ENCODE assay signal across 10 cellular contexts in the genomic region with DNA sequence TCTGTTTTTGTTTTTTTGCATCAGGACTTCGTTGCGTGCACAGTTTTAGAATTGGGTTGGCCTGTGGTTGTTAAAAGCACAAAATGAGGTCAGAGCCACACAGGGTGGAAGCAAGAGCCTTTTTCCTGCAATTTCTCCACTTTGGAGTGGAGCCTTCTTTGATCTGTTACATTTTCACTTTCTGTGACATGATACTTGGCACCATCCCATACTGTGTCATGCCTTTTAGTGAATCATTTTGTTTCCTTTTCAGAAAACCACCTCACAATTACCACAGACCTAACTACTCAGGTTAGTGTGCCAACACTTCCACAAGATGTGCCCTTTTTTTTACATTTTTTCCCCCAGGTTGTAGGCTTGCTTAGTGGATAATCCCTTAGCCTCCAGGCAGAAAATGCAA. TPM values are rescaled to one million over a fixed set of nuclear protein-coding genes. Genes with fewer than 3 reads are reported as not detected.
DNase-seq lines count a peak whose midpoint lies in the region; ATAC-seq and TF ChIP-seq lines count a peak whose summit lies in the region.
"Had no signal": no experiment of that assay in that cellular context is flagged by ENCODE, and none has a peak within 500 bp of the region (broad histone marks: within the 10 kb centered on the region; RNA-seq: fewer than 3 reads in every experiment).

No MANE protein-coding gene starts in this region.

- peaks cover 21% of the 10 kb centered on the region for H3K4me1 Mint-ChIP-seq in brain

- no peaks in the 10 kb centered on the region for H3K27me3 Mint-ChIP-seq in brain

- TF ChIP-seq CTCF in DND-41 (IDR thresholded peaks at IDR 0.05; ENCODE audit: borderline replicate concordance, extremely low read depth, low read length, poor library complexity, severe bottlenecking) (no peak), brain (conservative IDR thresholded peaks at IDR 0.05) (no peak), OCI-LY7 (conservative IDR thresholded peaks at IDR 0.05; ENCODE audit: low read length) (no peak)

- H3K27ac ChIP-seq in DND-41 (ENCODE audit: low read length) (no peak overlapping the region), OCI-LY7 (ENCODE audit: low read depth, low read length, poor library complexity, severe bottlenecking) (no peak overlapping the region)
- H3K27ac ChIP-seq: right atrium auricular region had no signal

- H3K4me2 ChIP-seq in DND-41 (ENCODE audit: insufficient read depth, low read length) (no peak overlapping the region), OCI-LY7 (ENCODE audit: low read length) (no peak overlapping the region)

- H3K27me3 ChIP-seq in DND-41 (ENCODE audit: insufficient read depth, low read length, poor library complexity): no peaks in the 10 kb centered on the region
- H3K27me3 ChIP-seq: right atrium auricular region had no signal

- CTCF ChIA-PET in OCI-LY7 (lab: Charles Lee; ENCODE audit: unreplicated experiment): no interaction called here

- no peaks in the 10 kb centered on the region for H3K36me3 ChIP-seq in DND-41 (ENCODE audit: insufficient read depth, low read length)
- no peaks in the 10 kb centered on the region for H3K36me3 ChIP-seq in OCI-LY7 (ENCODE audit: insufficient read depth, low read length)

- no peak overlapping the region for H2AFZ ChIP-seq in DND-41 (ENCODE audit: low read depth, low read length)
- H2AFZ ChIP-seq in OCI-LY7 (ENCODE audit: low read length): no peak overlapping the region

- H4K20me1 ChIP-seq in DND-41 (ENCODE audit: insufficient read depth, low read length): no peaks in the 10 kb centered on the region
- H4K20me1 ChIP-seq in OCI-LY7 (ENCODE audit: insufficient read depth, low read length): no peaks in the 10 kb centered on the region

- peaks cover 17% of the 10 kb centered on the region for H3K36me3 Mint-ChIP-seq in brain

- no TSS peak for BruUV-seq in OCI-LY7 (replicated peaks; lab: Mats Ljungman, UMichigan)

- intact Hi-C loops in OCI-LY7 (cut with micrococcal nuclease; ENCODE audit: unreplicated experiment): no loop called here

- POLR2A ChIA-PET in OCI-LY7 (lab: Charles Lee): no interaction called here

- H3K9me3 Mint-ChIP-seq in brain: peaks cover 0 to 11% (median 3%) of the 10 kb centered on the region in 5 experiments

- H3K9ac ChIP-seq in DND-41 (ENCODE audit: low read depth, low read length): no peak overlapping the region

- no peaks in the 10 kb centered on the region for H3K79me2 ChIP-seq in DND-41 (ENCODE audit: insufficient read depth, low read length)
- H3K79me2 ChIP-seq in OCI-LY7 (ENCODE audit: insufficient read depth, low read depth, low read length): no peaks in the 10 kb centered on the region

- no peak overlapping the region for H3K4me3 Mint-ChIP-seq in brain

- no peaks in the 10 kb centered on the region for H3K9me3 ChIP-seq in DND-41 (ENCODE audit: insufficient read depth, low read length, severe bottlenecking)
- H3K9me3 ChIP-seq in OCI-LY7 (ENCODE audit: low read length): no peaks in the 10 kb centered on the region
- H3K9me3 ChIP-seq: right atrium auricular region had no signal

- H3K27ac Mint-ChIP-seq in brain: peak overlapping the region in 3 of 5 experiments; percentile 48 to 86 (median 77)

- peak; percentile 24; the same call in 1 of the 3 replicates for ATAC-seq in DND-41 (ENCODE audit: insufficient read depth, low read depth)
- peak; percentile 23 for ATAC-seq in left lobe of liver
- no peak for ATAC-seq in GM21717 (IDR thresholded peaks at IDR 0.05; ENCODE audit: unreplicated experiment)
- no peak for ATAC-seq in HG03342 (IDR thresholded peaks at IDR 0.05; ENCODE audit: unreplicated experiment)

- H3K4me3 ChIP-seq in DND-41 (ENCODE audit: low read depth in 1 of 2, low read length in 2 of 2): no peak overlapping the region
- no peak overlapping the region for H3K4me3 ChIP-seq in OCI-LY7 (ENCODE audit: low read depth, low read length, poor library complexity, severe bottlenecking)
- H3K4me3 ChIP-seq: right atrium auricular region had no signal

- H3K9me2 ChIP-seq in OCI-LY7 (ENCODE audit: insufficient read depth, low read length): no peaks in the 10 kb centered on the region

- DNase-seq in DND-41 (no peak), LHCN-M2 (ENCODE audit: low read depth) (peak; percentile 61), left lobe of liver (ENCODE audit: low spot score) (no peak), OCI-LY7 (ENCODE audit: low spot score) (no peak), SW 1271 (lab: John Stamatoyannopoulos, UW) (no peak)
- DNase-seq: SHP77 treated with DMSO at 0.1 percent for 48 hours had no signal

- H3K4me1 ChIP-seq in DND-41 (ENCODE audit: insufficient read depth, low read length): no peaks in the 10 kb centered on the region
- H3K4me1 ChIP-seq in OCI-LY7 (ENCODE audit: insufficient read depth, low read length, poor library complexity, severe bottlenecking): no peaks in the 10 kb centered on the region

RNA-seq across cellular contexts. Expression of a gene that starts 32.5 kb away (rescaled TPM):
- 0.38 and 0.46 TPM in 2 replicates for total RNA-seq in LHCN-M2 (2014; rRNA removed)
- 0.23 TPM for polyA plus RNA-seq in LHCN-M2 (2012)
- polyA plus RNA-seq in brain (ENCODE audit: insufficient read depth, low read depth, low replicate concordance): 6.3 TPM
- total RNA-seq in left lobe of liver: 14.3 TPM
- total RNA-seq in OCI-LY7 (2014; rRNA removed; shearing (Covaris generic)): 0.08 TPM in 1 of 2 replicates, not detected in the other
- total RNA-seq in OCI-LY7 (2022): 0.22 and 0.38 TPM in 2 replicates

RNA-seq across cellular contexts. Expression of a gene that starts 46.9 kb away (rescaled TPM):
- total RNA-seq in LHCN-M2 (2014; rRNA removed) (57.2 and 60.9 TPM in 2 replicates), left lobe of liver (13.5 TPM), OCI-LY7 (2022) (115 and 131 TPM in 2 replicates)
- polyA plus RNA-seq in LHCN-M2 (2012): 8.9 TPM
- 8.6 TPM for polyA plus RNA-seq in brain (ENCODE audit: insufficient read depth, low read depth, low replicate concordance)
- total RNA-seq in OCI-LY7 (2014; rRNA removed; shearing (Covaris generic)): 103 and 151 TPM in 2 replicates

Comparison
In these comparisons a context has a peak if more than half of its experiments do, and no peak if none do; other contexts are left out.
1. ATAC-seq: peak in DND-41 (single experiment) and left lobe of liver (single experiment); none in GM21717 (single experiment) and HG03342 (single experiment).
2. RNA of a gene that starts 32.5 kb away (total RNA-seq): 14.3 TPM in left lobe of liver (single experiment); 0.38 to 0.46 TPM in LHCN-M2 and 0.08 to 0.38 TPM in OCI-LY7; every median in the first group is over 10 times any median in the second.